ENCODE assay signal across 9 cellular contexts in genomic region chr18:24138884-24139616, GRCh38. TPM values are rescaled to one million over a fixed set of nuclear protein-coding genes. Genes with fewer than 3 reads are reported as not detected.
DNase-seq lines count a peak whose midpoint lies in the region; ATAC-seq, FAIRE-seq and TF ChIP-seq lines count a peak whose summit lies in the region.
"Had no signal": no experiment of that assay in that cellular context is flagged by ENCODE, and none has a peak within 500 bp of the region (broad histone marks: within the 10 kb centered on the region; RNA-seq: fewer than 3 reads in every experiment).

Gene CABYR (plus strand): TSS chr18:24139062. CDS start chr18:24143115, 4,053 bp downstream.

- peak within 1 kb of the TSS; percentile 10 for H2BK5ac ChIP-seq in IMR-90 (ENCODE audit: low read depth, low read length, poor library complexity, severe bottlenecking)

- 2% methylated on average over 9 of the region's 59 CpGs; no CpG with 5 or more reads in 1 of the 2 experiments for WGBS in IMR-90 (ENCODE audit: extremely low coverage in 2 of 2, insufficient read length in 1 of 2), 2 experiments
- WGBS in right cardiac atrium: 3% methylated on average over 59 of the region's 59 CpGs
- WGBS in psoas muscle, 3 donors: 2% methylated on average over 52 to 59 of the region's 59 CpGs

- H3K4me1 ChIP-seq in IMR-90 (ENCODE audit: control insufficient read depth, insufficient read depth, low read length) (peaks cover 2% of the 10 kb centered on the region), astrocyte (ENCODE audit: insufficient read depth, low read length) (peaks cover 14% of the 10 kb centered on the region), right cardiac atrium (ENCODE audit: control insufficient read depth, insufficient read depth, low read length) (no peaks in the 10 kb centered on the region), psoas muscle (no peaks in the 10 kb centered on the region), upper lobe of right lung (peaks cover 14% of the 10 kb centered on the region)

- H4K20me1 ChIP-seq in IMR-90 (ENCODE audit: insufficient read depth, low read length) (no peaks in the 10 kb centered on the region), astrocyte (ENCODE audit: insufficient read depth, low read length) (no peaks in the 10 kb centered on the region)

- 0 out of 2 replicates have a peak, but pooled peaks cover 6% of the 10 kb centered on the region for H3K9me1 ChIP-seq in IMR-90 (ENCODE audit: insufficient read depth, low read length)

- no peaks in the 10 kb centered on the region for H3K36me3 Mint-ChIP-seq in T-helper 17 cell (ENCODE audit: low read depth)
- no peaks in the 10 kb centered on the region for H3K36me3 Mint-ChIP-seq in astrocyte (ENCODE audit: low read depth, unreplicated experiment)

- peak within 1 kb of the TSS; percentile 48; the same call in 1 of the 2 replicates for H2BK120ac ChIP-seq in IMR-90 (ENCODE audit: low read depth, low read length)

- H3K56ac ChIP-seq in IMR-90 (ENCODE audit: extremely low read depth, insufficient read depth, low read length): peak within 1 kb of the TSS; percentile 43; the same call in 1 of the 2 replicates

- H3K36me3 ChIP-seq in IMR-90 (ENCODE audit: control insufficient read depth, insufficient read depth, low read length) (no peaks in the 10 kb centered on the region), astrocyte (ENCODE audit: insufficient read depth, low read length) (no peaks in the 10 kb centered on the region), psoas muscle (ENCODE audit: insufficient read depth in 1 of 2, low read depth in 1 of 2) (peaks cover 0 to 2% of the 10 kb centered on the region in 2 donors), upper lobe of right lung (no peaks in the 10 kb centered on the region)

- in situ Hi-C loops in IMR-90 (cut with MboI; ENCODE audit: low sequenced_read_pairs): no loop called here

- H4K91ac ChIP-seq in IMR-90 (ENCODE audit: insufficient read depth, low read depth, low read length): peak within 1 kb of the TSS; percentile 60

- peak within 1 kb of the TSS; percentile 70 for H3K4me2 ChIP-seq in IMR-90 (ENCODE audit: low read depth, low read length)
- peak within 1 kb of the TSS; percentile 92 for H3K4me2 ChIP-seq in astrocyte (ENCODE audit: low read length)

- H2BK15ac ChIP-seq in IMR-90 (ENCODE audit: low read depth, low read length): 0 out of 3 replicates have a peak within 1 kb of the TSS, but pooled peaks have one; percentile 9

- H3K4ac ChIP-seq in IMR-90 (ENCODE audit: low read depth, low read length): peak within 1 kb of the TSS; percentile 80

- H3K27me3 ChIP-seq in IMR-90 (ENCODE audit: control insufficient read depth, insufficient read depth, low read length) (no peaks in the 10 kb centered on the region), astrocyte (ENCODE audit: insufficient read depth, low read length) (no peaks in the 10 kb centered on the region), right cardiac atrium (ENCODE audit: control insufficient read depth, insufficient read depth) (no peaks in the 10 kb centered on the region), psoas muscle (ENCODE audit: insufficient read depth in 3 of 3, low read length in 2 of 3) (peaks cover 0 to 6% (median 0%) of the 10 kb centered on the region in 3 donors), upper lobe of right lung (no peaks in the 10 kb centered on the region)

- H3K4me1 Mint-ChIP-seq in T-helper 17 cell (peaks cover 25% of the 10 kb centered on the region), astrocyte (ENCODE audit: low read depth, unreplicated experiment) (no peaks in the 10 kb centered on the region)

- no peak for TF ChIP-seq RAD21 in IMR-90 (IDR thresholded peaks at IDR 0.05; ENCODE audit: low read length)

- H2AK9ac ChIP-seq in IMR-90 (replicated peaks; ENCODE audit: low read depth, low read length, poor library complexity): peak within 1 kb of the TSS; percentile 84

- H4K8ac ChIP-seq in IMR-90 (ENCODE audit: low read depth in 2 of 2, low read length in 2 of 2): peak within 1 kb of the TSS; percentile 51 to 88; a peak in 3 of 4 replicates

- peak within 1 kb of the TSS; percentile 95 for H2AFZ ChIP-seq in IMR-90 (replicated peaks; ENCODE audit: low read length, poor library complexity)
- peak within 1 kb of the TSS; percentile 66 for H2AFZ ChIP-seq in astrocyte (ENCODE audit: low read depth, low read length)

- no peak for TF ChIP-seq CTCF in IMR-90 (conservative IDR thresholded peaks at IDR 0.05; ENCODE audit: low read depth, low read length)
- TF ChIP-seq CTCF in astrocyte (IDR thresholded peaks at IDR 0.05; ENCODE audit: insufficient read depth, low read depth, low read length): no peak
- no peak for TF ChIP-seq CTCF in psoas muscle (IDR thresholded peaks at IDR 0.05)
- no peak for TF ChIP-seq CTCF in upper lobe of right lung (IDR thresholded peaks at IDR 0.05)

- peak; percentile 95 for DNase-seq in DMS 273 (lab: John Stamatoyannopoulos, UW; ENCODE audit: unreplicated experiment)
- peak; percentile 86 for DNase-seq in IMR-90
- peak; percentile 63 to 79 (median 72) for DNase-seq in T-helper 17 cell
- DNase-seq in astrocyte (ENCODE audit: low read depth): peak; percentile 83
- DNase-seq in right cardiac atrium: peak; percentile 80 to 88 (median 88)
- peak; percentile 71 to 78 for DNase-seq in psoas muscle
- peak; percentile 80 for DNase-seq in upper lobe of right lung

- peak within 1 kb of the TSS; percentile 83; the same call in 1 of the 2 replicates for H3K23ac ChIP-seq in IMR-90 (ENCODE audit: low read depth, low read length)

- BruUV-seq in IMR-90 (replicated peaks; lab: Mats Ljungman, UMichigan): no TSS peak

- H3K79me1 ChIP-seq in IMR-90 (ENCODE audit: low read depth in 1 of 2, low read length in 2 of 2): peaks cover 0 to 6% of the 10 kb centered on the region in 2 experiments; a peak in 1 of 4 replicates

- CTCF ChIA-PET in IMR-90 (lab: Yijun Ruan, JAX): interaction anchor here (0.6 kb wide), 1 partner anchor 57 kb away, joined by 3 read pairs; no protein-coding TSS in a partner anchor

- H3K79me2 ChIP-seq in astrocyte (ENCODE audit: insufficient read depth, low read length): no peaks in the 10 kb centered on the region

- H4K5ac ChIP-seq in IMR-90 (ENCODE audit: low read depth, low read length): peak within 1 kb of the TSS; percentile 16; the same call in 1 of the 2 replicates

- no peak for FAIRE-seq in astrocyte (lab: Jason Lieb, UNC)
- FAIRE-seq: colon had no signal

- ATAC-seq in GM21390 (IDR thresholded peaks at IDR 0.05; ENCODE audit: unreplicated experiment) (peak; percentile 95), IMR-90 (ENCODE audit: low read depth) (peak; percentile 94), T-helper 17 cell (peak; percentile 94), right cardiac atrium (peak; percentile 89 to 95), psoas muscle (peak; percentile 39 to 72 (median 55)), upper lobe of right lung (peak; percentile 93)

- H3K9ac ChIP-seq in IMR-90 (ENCODE audit: low read depth, low read length): peak within 1 kb of the TSS; percentile 32
- peak within 1 kb of the TSS; percentile 81 for H3K9ac ChIP-seq in astrocyte (ENCODE audit: low read length)

- H3K27me3 Mint-ChIP-seq in T-helper 17 cell: peaks cover 9% of the 10 kb centered on the region
- no peaks in the 10 kb centered on the region for H3K27me3 Mint-ChIP-seq in astrocyte (ENCODE audit: low read depth, unreplicated experiment)

- H3K27ac ChIP-seq in IMR-90 (ENCODE audit: insufficient read depth, low read length): peak within 1 kb of the TSS; percentile 4
- H3K27ac ChIP-seq in astrocyte (ENCODE audit: low read depth, low read length): peak within 1 kb of the TSS; percentile 36
- H3K27ac ChIP-seq in right cardiac atrium (ENCODE audit: low read length): no peak within 1 kb of the TSS
- no peak within 1 kb of the TSS for H3K27ac ChIP-seq in psoas muscle
- H3K27ac ChIP-seq in upper lobe of right lung: no peak within 1 kb of the TSS

- peak within 1 kb of the TSS; percentile 96 for H3K4me3 Mint-ChIP-seq in T-helper 17 cell
- peak within 1 kb of the TSS; percentile 86 for H3K4me3 Mint-ChIP-seq in astrocyte (ENCODE audit: unreplicated experiment)

- peak within 1 kb of the TSS; percentile 54; the same call in 1 of the 2 replicates for H2AK5ac ChIP-seq in IMR-90 (ENCODE audit: low read depth, low read length)

- no peaks in the 10 kb centered on the region for H3K9me3 Mint-ChIP-seq in astrocyte (ENCODE audit: unreplicated experiment)

- H3K18ac ChIP-seq in IMR-90 (ENCODE audit: low read depth, low read length): peak within 1 kb of the TSS; percentile 8; the same call in 1 of the 2 replicates

- H3K9me3 ChIP-seq in IMR-90 (ENCODE audit: control insufficient read depth, insufficient read depth, low read length): no peaks in the 10 kb centered on the region
- H3K9me3 ChIP-seq in T-helper 17 cell (ENCODE audit: control insufficient read depth, low read length, poor library complexity, severe bottlenecking): no peaks in the 10 kb centered on the region
- no peaks in the 10 kb centered on the region for H3K9me3 ChIP-seq in astrocyte (ENCODE audit: insufficient read depth, low read depth, low read length)
- H3K9me3 ChIP-seq in right cardiac atrium (ENCODE audit: control insufficient read depth, low read length): no peaks in the 10 kb centered on the region
- H3K9me3 ChIP-seq in psoas muscle: no peaks in the 10 kb centered on the region
- H3K9me3 ChIP-seq in upper lobe of right lung: no peaks in the 10 kb centered on the region

- H2BK20ac ChIP-seq in IMR-90 (ENCODE audit: low read depth, low read length): no peak within 1 kb of the TSS; the same call in 1 of the 2 replicates

- peak within 1 kb of the TSS; percentile 80 for H3K14ac ChIP-seq in IMR-90 (replicated peaks; ENCODE audit: low read depth, low read length)

- intact Hi-C loops in IMR-90 (cut with micrococcal nuclease) (no loop called here), right cardiac atrium (cut with DNase I) (no loop called here), psoas muscle (cut with DNase I) (loop anchor here in 1 of 2 donors (5.0 kb wide), 1 partner anchor 1542 kb away; no protein-coding TSS in a partner anchor), upper lobe of right lung (cut with DNase I) (no loop called here)

- dilution Hi-C loops in IMR-90 (cut with HindIII; ENCODE audit: low sequenced_read_pairs, unreplicated experiment): no loop called here

- peak within 1 kb of the TSS; percentile 86 for H3K27ac Mint-ChIP-seq in T-helper 17 cell
- peak within 1 kb of the TSS; percentile 62 for H3K27ac Mint-ChIP-seq in astrocyte (ENCODE audit: unreplicated experiment)

- TF ChIP-seq POLR2A in IMR-90 (IDR thresholded peaks at IDR 0.05; ENCODE audit: low read depth, low read length): peak; percentile 99

- POLR2A ChIA-PET in IMR-90 (lab: Charles Lee; ENCODE audit: unreplicated experiment): interaction anchor here (0.6 to 1.1 kb wide), 6 partner anchors 14 to 521 kb away, joined by 3 to 5 read pairs (median 4); no protein-coding TSS in a partner anchor

- H3K4me3 ChIP-seq in IMR-90 (ENCODE audit: insufficient read depth, low read depth, low read length) (peak within 1 kb of the TSS; percentile 47), astrocyte (ENCODE audit: insufficient read depth, low read depth, low read length) (peak within 1 kb of the TSS; percentile 64), right cardiac atrium (ENCODE audit: low read length) (peak within 1 kb of the TSS; percentile 60), psoas muscle (peak within 1 kb of the TSS; percentile 60), upper lobe of right lung (peak within 1 kb of the TSS; percentile 60)

RNA-seq across cellular contexts. Expression of gene CABYR, which starts in this region (rescaled TPM):
- total RNA-seq in IMR-90 (2012; rRNA removed) (3.6 and 4.1 TPM in 2 replicates), T-helper 17 cell (1 to 10 TPM; 2.4 to 2.6 TPM), astrocyte (7.0 and 7.8 TPM in 2 replicates), right cardiac atrium (under 1 TPM; 0.26 to 0.91 (median 0.35) TPM), psoas muscle (1 to 10 TPM in 1 of 4 donors, not detected in 3; 1.2 TPM), upper lobe of right lung (1.1 TPM)
- polyA plus RNA-seq in IMR-90 (2012; rRNA removed) (6.2 and 7.1 TPM in 2 replicates), right cardiac atrium (0.25 TPM), psoas muscle (under 1 TPM in 2 of 3 donors, not detected in 1; 0.04 to 0.21 TPM)
- 2.0 and 2.8 TPM in 2 replicates for polyA plus RNA-seq in IMR-90 (2012; cell fraction: cytosol; rRNA removed)
- 2.9 and 13.9 TPM in 2 replicates for polyA plus RNA-seq in IMR-90 (2012; cell fraction: nucleus; rRNA removed; ENCODE audit: low replicate concordance)

Comparison
In these comparisons a context has a peak if more than half of its experiments do, and no peak if none do; other contexts are left out.
1. Peak in DNase-seq, ATAC-seq and H3K4me3 ChIP-seq in right cardiac atrium; RNA of the gene not detected or under 1 TPM.
2. H3K27ac ChIP-seq: peak in IMR-90 (single experiment) and astrocyte (single experiment); none in right cardiac atrium (single experiment), psoas muscle (single experiment) and upper lobe of right lung (single experiment).
3. Peak in every context shown above with its lines, with median percentiles within 50 percentile points of each other: DNase-seq, ATAC-seq and H3K4me3 ChIP-seq.